In genomic region chr14:39762576-39763401, GRCh38 we compare ENCODE assay signal across 1 cellular context.
TF ChIP-seq lines count a peak whose summit lies in the region.

No MANE protein-coding gene starts in this region.

TF ChIP-seq in HepG2, 621 proteins besides CTCF, POLR2A, EP300 and RAD21 (continued from another document and continues in another):
- TF ChIP-seq FUBP1 (CRISPR knock-in tag; IDR thresholded peaks at IDR 0.05; ENCODE audit: borderline replicate concordance) (peak; percentile 28; the same call in 1 of the 2 replicates), RFXANK (CRISPR knock-in tag; IDR thresholded peaks at IDR 0.05) (no peak), RBAK (CRISPR knock-in tag; IDR thresholded peaks at IDR 0.05) (peak; percentile 80), FOXK1 (CRISPR knock-in tag; IDR thresholded peaks at IDR 0.05; ENCODE audit: borderline replicate concordance, low read depth) (peak; percentile 72; the same call in 1 of the 2 replicates), MAFF (IDR thresholded peaks at IDR 0.05; ENCODE audit: low read depth, low read length) (no peak), FOXA3 (CRISPR knock-in tag; IDR thresholded peaks at IDR 0.05) (peak; percentile 90), ZBTB3 (CRISPR knock-in tag; IDR thresholded peaks at IDR 0.05; ENCODE audit: borderline replicate concordance, low read depth) (peak; percentile 97), ZNF512B (CRISPR knock-in tag; IDR thresholded peaks at IDR 0.05; ENCODE audit: borderline replicate concordance) (peak; percentile 96; the same call in 1 of the 2 replicates), ZNF792 (CRISPR knock-in tag; IDR thresholded peaks at IDR 0.05) (peak; percentile 64; the same call in 1 of the 2 replicates), NCOR1 (IDR thresholded peaks at IDR 0.05; ENCODE audit: borderline replicate concordance, low read length) (no peak), ZNF280D (CRISPR knock-in tag; IDR thresholded peaks at IDR 0.05) (peak; percentile 97; the same call in 1 of the 2 replicates), FOXM1 (CRISPR knock-in tag; IDR thresholded peaks at IDR 0.05) (no peak), ZNF136 (CRISPR knock-in tag; IDR thresholded peaks at IDR 0.05; ENCODE audit: low read depth) (0 out of 2 replicates have a peak, but pooled peaks have one; percentile 60), ZFP36 (IDR thresholded peaks at IDR 0.05; ENCODE audit: borderline replicate concordance, low read depth, low read length, partially characterized antibody) (no peak), MTA3 (CRISPR knock-in tag; IDR thresholded peaks at IDR 0.05) (no peak), SCMH1 (CRISPR knock-in tag; IDR thresholded peaks at IDR 0.05; ENCODE audit: borderline replicate concordance) (peak; percentile 76; the same call in 1 of the 2 replicates), POLR2AphosphoS5 (IDR thresholded peaks at IDR 0.05; ENCODE audit: low read depth, low read length) (peak; percentile 44; the same call in 1 of the 2 replicates), KLF12 (CRISPR knock-in tag; IDR thresholded peaks at IDR 0.05; ENCODE audit: borderline replicate concordance) (peak; percentile 21; the same call in 1 of the 2 replicates), KIAA2018 (CRISPR knock-in tag; IDR thresholded peaks at IDR 0.05; ENCODE audit: borderline replicate concordance) (peak; percentile 100), ZNF546 (CRISPR knock-in tag; conservative IDR thresholded peaks at IDR 0.05) (peak; percentile 94), CBX2 (IDR thresholded peaks at IDR 0.05; ENCODE audit: low read depth, low read length) (no peak), CBX2 (CRISPR knock-in tag; IDR thresholded peaks at IDR 0.05; ENCODE audit: low read depth) (peak; percentile 83; the same call in 1 of the 2 replicates), CERS6 (CRISPR knock-in tag; IDR thresholded peaks at IDR 0.05) (no peak; the same call in 1 of the 2 replicates), SALL2 (CRISPR knock-in tag; IDR thresholded peaks at IDR 0.05) (no peak), ZNF180 (CRISPR knock-in tag; IDR thresholded peaks at IDR 0.05; ENCODE audit: borderline replicate concordance, low read depth) (no peak)
- TF ChIP-seq, protein P1, sequence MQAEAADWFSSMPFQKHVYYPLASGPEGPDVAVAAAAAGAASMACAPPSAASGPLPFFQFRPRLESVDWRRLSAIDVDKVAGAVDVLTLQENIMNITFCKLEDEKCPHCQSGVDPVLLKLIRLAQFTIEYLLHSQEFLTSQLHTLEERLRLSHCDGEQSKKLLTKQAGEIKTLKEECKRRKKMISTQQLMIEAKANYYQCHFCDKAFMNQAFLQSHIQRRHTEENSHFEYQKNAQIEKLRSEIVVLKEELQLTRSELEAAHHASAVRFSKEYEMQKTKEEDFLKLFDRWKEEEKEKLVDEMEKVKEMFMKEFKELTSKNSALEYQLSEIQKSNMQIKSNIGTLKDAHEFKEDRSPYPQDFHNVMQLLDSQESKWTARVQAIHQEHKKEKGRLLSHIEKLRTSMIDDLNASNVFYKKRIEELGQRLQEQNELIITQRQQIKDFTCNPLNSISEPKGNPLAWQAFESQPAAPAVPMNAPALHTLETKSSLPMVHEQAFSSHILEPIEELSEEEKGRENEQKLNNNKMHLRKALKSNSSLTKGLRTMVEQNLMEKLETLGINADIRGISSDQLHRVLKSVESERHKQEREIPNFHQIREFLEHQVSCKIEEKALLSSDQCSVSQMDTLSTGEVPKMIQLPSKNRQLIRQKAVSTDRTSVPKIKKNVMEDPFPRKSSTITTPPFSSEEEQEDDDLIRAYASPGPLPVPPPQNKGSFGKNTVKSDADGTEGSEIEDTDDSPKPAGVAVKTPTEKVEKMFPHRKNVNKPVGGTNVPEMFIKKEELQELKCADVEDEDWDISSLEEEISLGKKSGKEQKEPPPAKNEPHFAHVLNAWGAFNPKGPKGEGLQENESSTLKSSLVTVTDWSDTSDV (CRISPR knock-in tag; IDR thresholded peaks at IDR 0.05) = peak; percentile 94; the same call in 1 of the 2 replicates
- TF ChIP-seq, protein P2, sequence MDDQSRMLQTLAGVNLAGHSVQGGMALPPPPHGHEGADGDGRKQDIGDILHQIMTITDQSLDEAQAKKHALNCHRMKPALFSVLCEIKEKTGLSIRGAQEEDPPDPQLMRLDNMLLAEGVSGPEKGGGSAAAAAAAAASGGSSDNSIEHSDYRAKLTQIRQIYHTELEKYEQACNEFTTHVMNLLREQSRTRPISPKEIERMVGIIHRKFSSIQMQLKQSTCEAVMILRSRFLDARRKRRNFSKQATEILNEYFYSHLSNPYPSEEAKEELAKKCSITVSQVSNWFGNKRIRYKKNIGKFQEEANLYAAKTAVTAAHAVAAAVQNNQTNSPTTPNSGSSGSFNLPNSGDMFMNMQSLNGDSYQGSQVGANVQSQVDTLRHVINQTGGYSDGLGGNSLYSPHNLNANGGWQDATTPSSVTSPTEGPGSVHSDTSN (CRISPR knock-in tag; IDR thresholded peaks at IDR 0.05; ENCODE audit: borderline replicate concordance) = no peak
- TF ChIP-seq, protein P3, sequence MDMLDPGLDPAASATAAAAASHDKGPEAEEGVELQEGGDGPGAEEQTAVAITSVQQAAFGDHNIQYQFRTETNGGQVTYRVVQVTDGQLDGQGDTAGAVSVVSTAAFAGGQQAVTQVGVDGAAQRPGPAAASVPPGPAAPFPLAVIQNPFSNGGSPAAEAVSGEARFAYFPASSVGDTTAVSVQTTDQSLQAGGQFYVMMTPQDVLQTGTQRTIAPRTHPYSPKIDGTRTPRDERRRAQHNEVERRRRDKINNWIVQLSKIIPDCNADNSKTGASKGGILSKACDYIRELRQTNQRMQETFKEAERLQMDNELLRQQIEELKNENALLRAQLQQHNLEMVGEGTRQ (IDR thresholded peaks at IDR 0.05; ENCODE audit: low read depth, low read length) = no peak
- TF ChIP-seq, protein P3 (CRISPR knock-in tag; IDR thresholded peaks at IDR 0.05; ENCODE audit: borderline replicate concordance) = peak; percentile 77
